15 cellular contexts compared by ENCODE assay signal in the genomic region with DNA sequence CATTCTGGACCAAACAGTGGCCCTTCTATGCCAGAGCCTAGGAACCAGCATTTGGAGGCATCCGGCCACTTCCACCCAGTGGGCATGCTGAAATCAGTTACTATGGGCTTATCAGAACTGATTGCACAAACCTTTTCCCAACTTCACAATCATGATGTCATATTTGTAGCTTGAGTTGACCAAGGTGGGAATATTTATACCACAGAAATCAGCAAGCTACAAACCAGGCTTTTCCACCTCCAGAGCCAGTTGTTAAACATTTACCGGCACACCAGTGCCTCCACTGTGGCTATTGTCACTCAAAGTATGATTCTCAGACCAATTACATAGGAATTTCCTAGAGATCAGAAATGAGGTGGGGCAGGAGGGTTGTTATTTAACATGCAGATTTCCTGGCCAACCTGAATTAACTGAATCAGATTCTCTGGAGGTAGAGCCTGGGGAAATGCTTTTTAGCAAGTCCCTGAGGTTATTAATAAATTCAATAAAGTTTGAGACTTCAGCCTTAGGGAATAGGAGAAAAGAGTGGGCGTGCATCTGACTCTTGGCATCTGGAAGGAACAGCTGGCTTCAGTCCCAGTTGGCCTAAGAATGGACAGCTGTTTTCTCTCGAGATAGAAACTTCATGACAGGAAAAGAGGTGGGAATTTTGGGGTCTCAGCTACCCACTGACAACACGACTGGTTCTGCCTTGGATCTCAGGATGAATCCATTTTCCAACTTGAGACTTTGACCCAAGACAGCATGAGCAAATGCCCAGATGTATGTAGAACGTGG.
DNase-seq lines count a peak whose midpoint lies in the region; FAIRE-seq and TF ChIP-seq lines count a peak whose summit lies in the region.
"Had no signal": no experiment of that assay in that cellular context is flagged by ENCODE, and none has a peak within 500 bp of the region (broad histone marks: within the 10 kb centered on the region; RNA-seq: fewer than 3 reads in every experiment).

No MANE protein-coding gene starts in this region.

- H3K4me1 ChIP-seq in esophagus squamous epithelium: peaks cover 44 to 96% (median 58%) of the 10 kb centered on the region in 3 donors
- H3K4me1 ChIP-seq in muscle layer of colon (ENCODE audit: insufficient read depth, low read length): peaks cover 71% of the 10 kb centered on the region
- peaks cover 49 to 58% of the 10 kb centered on the region in 2 donors for H3K4me1 ChIP-seq in thyroid gland

- H3K36me3 ChIP-seq in esophagus squamous epithelium (no peaks in the 10 kb centered on the region), muscle layer of colon (ENCODE audit: insufficient read depth, low read length) (no peaks in the 10 kb centered on the region), thyroid gland (no peaks in the 10 kb centered on the region)
- H3K36me3 ChIP-seq: tibial nerve had no signal

- WGBS in esophagus squamous epithelium, 2 donors: 38 to 47% methylated on average over 6 of the region's 6 CpGs
- WGBS in thyroid gland, 2 donors: 62 to 75% methylated on average over 6 of the region's 6 CpGs

- H3K27me3 ChIP-seq in esophagus squamous epithelium (no peaks in the 10 kb centered on the region), muscle layer of colon (ENCODE audit: control insufficient read depth in 1 of 2, insufficient read depth in 2 of 2, low read length in 2 of 2) (no peaks in the 10 kb centered on the region), thyroid gland (no peaks in the 10 kb centered on the region)
- H3K27me3 ChIP-seq: tibial nerve had no signal

- TF ChIP-seq CTCF in esophagus squamous epithelium (IDR thresholded peaks at IDR 0.05) (no peak), thyroid gland (IDR thresholded peaks at IDR 0.05) (no peak)

- intact Hi-C loops in esophagus squamous epithelium (cut with DNase I) (no loop called here), thyroid gland (cut with DNase I) (no loop called here)

- peak; percentile 47 for DNase-seq in RCC 7860 (ENCODE audit: low spot score)
- DNase-seq in esophagus squamous epithelium (lab: John Stamatoyannopoulos, UW): no peak
- DNase-seq in thyroid gland: no peak
- no peak for DNase-seq in DMS153 treated with DMSO at 0.1 percent for 48 hours (lab: John Stamatoyannopoulos, UW; ENCODE audit: unreplicated experiment)
- DNase-seq in cerebellum (ENCODE audit: low spot score): no peak
- DNase-seq in HUDEP-2 (lab: John Stamatoyannopoulos, UW; ENCODE audit: unreplicated experiment in 76 of 76): no peak
- DNase-seq in caudate nucleus (lab: John Stamatoyannopoulos, UW): no peak
- DNase-seq: activated CD8-positive, alpha-beta T cell treated with anti-CD3 and anti-CD28 coated beads for 36 hours; amniotic stem cell; DND-41; stimulated activated CD4-positive, alpha-beta T cell treated with anti-CD3 and anti-CD28 coated beads, Interleukin-4, amount 100 ng/mL, for 4 hours had no signal

- no peak overlapping the region for H3K4me3 ChIP-seq in esophagus squamous epithelium
- no peak overlapping the region for H3K4me3 ChIP-seq in muscle layer of colon (ENCODE audit: low read depth in 1 of 2, low read length in 2 of 2)
- H3K4me3 ChIP-seq in thyroid gland (replicated peaks in 1 of 3): no peak overlapping the region
- H3K4me3 ChIP-seq: K562, SK-N-MC, tibial nerve had no signal

- H3K9me3 ChIP-seq in esophagus squamous epithelium (no peaks in the 10 kb centered on the region), muscle layer of colon (ENCODE audit: low read length) (no peaks in the 10 kb centered on the region), thyroid gland (no peaks in the 10 kb centered on the region)
- H3K9me3 ChIP-seq: tibial nerve had no signal

- H3K27ac ChIP-seq in esophagus squamous epithelium (peak overlapping the region; percentile 72 to 89 (median 84)), muscle layer of colon (ENCODE audit: low read depth, low read length) (peak overlapping the region; percentile 68), thyroid gland (peak overlapping the region in 2 of 3 donors; percentile 77 to 91), caudate nucleus (ENCODE audit: low read depth, low read length) (no peak overlapping the region)
- H3K27ac ChIP-seq: SK-N-MC had no signal

- peak; percentile 58 for FAIRE-seq in RCC 7860 (lab: Jason Lieb, UNC)
- FAIRE-seq: K562 had no signal

- TF ChIP-seq POLR2A in esophagus squamous epithelium (IDR thresholded peaks at IDR 0.05) (no peak), thyroid gland (IDR thresholded peaks at IDR 0.05) (no peak)

- no peak overlapping the region for H3K9ac ChIP-seq in muscle layer of colon (ENCODE audit: low read length)
